In genomic region chr5:3596261-3596825, GRCh38 we compare ENCODE assay signal across 11 cellular contexts. TPM values are rescaled to one million over a fixed set of nuclear protein-coding genes. Genes with fewer than 3 reads are reported as not detected.
DNase-seq lines count a peak whose midpoint lies in the region; ATAC-seq and TF ChIP-seq lines count a peak whose summit lies in the region.
"Had no signal": no experiment of that assay in that cellular context is flagged by ENCODE, and none has a peak within 500 bp of the region (broad histone marks: within the 10 kb centered on the region; RNA-seq: fewer than 3 reads in every experiment).

No MANE protein-coding gene starts in this region.

- no peak overlapping the region for H3K4me2 ChIP-seq in Karpas-422 (ENCODE audit: low read depth, low read length, poor library complexity, severe bottlenecking)

- peaks cover 7% of the 10 kb centered on the region for H3K4me1 ChIP-seq in neuron (ENCODE audit: insufficient read depth, low read length)
- H3K4me1 ChIP-seq in Karpas-422 (ENCODE audit: low read length) = no peaks in the 10 kb centered on the region

- no peak for ATAC-seq in HG02973 (IDR thresholded peaks at IDR 0.05; ENCODE audit: unreplicated experiment)

- no peak for TF ChIP-seq CTCF in fibroblast of the aortic adventitia (IDR thresholded peaks at IDR 0.05; ENCODE audit: insufficient read depth, low read length)

- H3K9me3 ChIP-seq in neuron (ENCODE audit: low read length) (peaks cover 21% of the 10 kb centered on the region), Karpas-422 (ENCODE audit: low read length) (peaks cover 5% of the 10 kb centered on the region)

- DNase-seq in ELF-1 (ENCODE audit: low read depth, low spot score) (peak; percentile 48), NCI-H526 treated with DMSO at 0.1 percent for 48 hours (lab: John Stamatoyannopoulos, UW) (peak; percentile 12), fibroblast of the aortic adventitia (ENCODE audit: low read depth) (peak; percentile 18), cerebellar cortex (ENCODE audit: low spot score) (no peak), Karpas-422 (no peak)
- DNase-seq in stimulated activated CD4-positive, alpha-beta T cell treated with anti-CD3 and anti-CD28 coated beads, Interleukin-2, amount 100 ng/mL, for 48 hours = no peak
- DNase-seq: CD4-positive, alpha-beta memory T cell had no signal

- no peaks in the 10 kb centered on the region for H3K9me2 ChIP-seq in Karpas-422 (replicated peaks; ENCODE audit: insufficient read depth, low read length)

- H2AFZ ChIP-seq in neuron (ENCODE audit: low read depth, low read length) = peak overlapping the region; percentile 60
- no peak overlapping the region for H2AFZ ChIP-seq in Karpas-422 (ENCODE audit: low read length)

- no peak overlapping the region for H3K27ac ChIP-seq in Karpas-422 (ENCODE audit: low read length)

- H3K9ac ChIP-seq in Karpas-422 (ENCODE audit: low read length) = no peak overlapping the region

- H3K4me3 ChIP-seq in fibroblast of the aortic adventitia (ENCODE audit: low read depth, low read length) (peak overlapping the region; percentile 63), neuron (ENCODE audit: low read length) (peak overlapping the region; percentile 100), Karpas-422 (ENCODE audit: low read length) (no peak overlapping the region)

- H3K36me3 ChIP-seq in neuron (ENCODE audit: insufficient read depth, low read length) (peaks cover 22% of the 10 kb centered on the region), Karpas-422 (ENCODE audit: insufficient read depth, low read length) (no peaks in the 10 kb centered on the region)

- H3K79me2 ChIP-seq in Karpas-422 (ENCODE audit: low read length) = no peaks in the 10 kb centered on the region

- peaks cover 7% of the 10 kb centered on the region for H3K27me3 ChIP-seq in neuron (ENCODE audit: insufficient read depth, low read length)
- H3K27me3 ChIP-seq in Karpas-422 (ENCODE audit: low read length) = no peaks in the 10 kb centered on the region

- H4K20me1 ChIP-seq in Karpas-422 (ENCODE audit: insufficient read depth, low read depth, low read length) = no peaks in the 10 kb centered on the region

RNA-seq across cellular contexts. Expression of gene IRX1, which starts 0.7 kb away (rescaled TPM):
- 7.9 and 8.0 TPM in 2 replicates for total RNA-seq in fibroblast of the aortic adventitia (ENCODE audit: low replicate concordance)
- total RNA-seq in Karpas-422 (2014; rRNA removed; shearing (Covaris generic); ENCODE audit: low replicate concordance) = not detected in 2 replicates
- total RNA-seq: CD4-positive, alpha-beta memory T cell; fibroblast of villous mesenchyme; T-helper 1 cell treated with Interleukin-12 subunit alpha and Interleukin-12 subunit beta and Interleukin-4 antibody, amounts not matched to agents 30 ng/mL and 1 ng/mL, for 36 hours had no signal

Comparison
In these comparisons a context has a peak if more than half of its experiments do, and no peak if none do; other contexts are left out.
1. DNase-seq: peak in ELF-1 (single experiment), NCI-H526 treated with DMSO at 0.1 percent for 48 hours (single experiment) and fibroblast of the aortic adventitia (single experiment); none in cerebellar cortex (single experiment), stimulated activated CD4-positive, alpha-beta T cell treated with anti-CD3 and anti-CD28 coated beads, Interleukin-2, amount 100 ng/mL, for 48 hours (0 of 2) and Karpas-422 (single experiment).